8 cellular contexts compared by ENCODE assay signal in genomic region chr14:89416002-89416995, GRCh38. TPM values are rescaled to one million over a fixed set of nuclear protein-coding genes. Genes with fewer than 3 reads are reported as not detected.
DNase-seq lines count a peak whose midpoint lies in the region; ATAC-seq and TF ChIP-seq lines count a peak whose summit lies in the region.

No MANE protein-coding gene starts in this region.

- intact Hi-C loops in aorta (cut with DNase I) = loop anchor here (5.0 to 10.0 kb wide), 10 partner anchors 61 to 496 kb away; no protein-coding TSS in a partner anchor

- peak overlapping the region; percentile 92 for H3K4me3 ChIP-seq in astrocyte of the cerebellum (ENCODE audit: low read depth, low read length)
- H3K4me3 ChIP-seq in hepatocyte = peak overlapping the region; percentile 81
- H3K4me3 ChIP-seq in rectal smooth muscle tissue (ENCODE audit: low read length) = peak overlapping the region; percentile 90
- H3K4me3 ChIP-seq in aorta (ENCODE audit: low read length in 2 of 2) = peak overlapping the region; percentile 99 to 100

- H3K79me2 ChIP-seq in hepatocyte = peaks cover 43% of the 10 kb centered on the region

- H2AFZ ChIP-seq in hepatocyte = peak overlapping the region; percentile 79

- H3K9me3 ChIP-seq in hepatocyte (ENCODE audit: low read depth) = no peaks in the 10 kb centered on the region
- no peaks in the 10 kb centered on the region for H3K9me3 ChIP-seq in aorta (ENCODE audit: control insufficient read depth, low read length)

- peak; percentile 96 for DNase-seq in NCI-H1694 treated with DMSO at 0.1 percent for 48 hours (lab: John Stamatoyannopoulos, UW)
- DNase-seq in T-helper 22 cell (ENCODE audit: low read depth) = peak; percentile 96
- DNase-seq in astrocyte of the cerebellum (ENCODE audit: low read depth) = peak; percentile 93
- DNase-seq in hepatocyte (ENCODE audit: low spot score) = peak; percentile 95
- DNase-seq in aorta = peak; percentile 99

- peak overlapping the region; percentile 88 for H3K9ac ChIP-seq in rectal smooth muscle tissue (ENCODE audit: low read length)

- H4K20me1 ChIP-seq in hepatocyte (ENCODE audit: insufficient read depth, poor library complexity, severe bottlenecking) = no peaks in the 10 kb centered on the region

- ATAC-seq in GM18498 (IDR thresholded peaks at IDR 0.05; ENCODE audit: unreplicated experiment) (peak; percentile 81), HG02938 (IDR thresholded peaks at IDR 0.05; ENCODE audit: unreplicated experiment) (peak; percentile 83), aorta (ENCODE audit: low FRiP score) (peak; percentile 93)

- TF ChIP-seq CTCF in astrocyte of the cerebellum (IDR thresholded peaks at IDR 0.05; ENCODE audit: low read depth, low read length, missing control alignments) = no peak
- no peak for TF ChIP-seq CTCF in hepatocyte (IDR thresholded peaks at IDR 0.05; ENCODE audit: poor library complexity)

- WGBS in hepatocyte (ENCODE audit: low lambda C conversion rate, missing lambda C conversion rate) = 1% methylated on average over 61 of the region's 98 CpGs
- WGBS in aorta, 2 donors = 0 to 1% methylated on average over 78 to 98 of the region's 98 CpGs

- H3K36me3 ChIP-seq in hepatocyte (replicated peaks; ENCODE audit: insufficient read depth, low read depth) (no peaks in the 10 kb centered on the region), rectal smooth muscle tissue (ENCODE audit: control insufficient read depth, insufficient read depth, low read length) (peaks cover 8% of the 10 kb centered on the region), aorta (ENCODE audit: control insufficient read depth in 1 of 2, insufficient read depth in 2 of 2, low read length in 1 of 2) (peaks cover 0 to 2% of the 10 kb centered on the region in 2 donors)

- peak overlapping the region; percentile 75 for H3K4me2 ChIP-seq in hepatocyte

- H3K4me1 ChIP-seq in hepatocyte (ENCODE audit: insufficient read depth) = peaks cover 12% of the 10 kb centered on the region
- H3K4me1 ChIP-seq in rectal smooth muscle tissue (ENCODE audit: control insufficient read depth, insufficient read depth, low read length) = peaks cover 7% of the 10 kb centered on the region
- H3K4me1 ChIP-seq in aorta (ENCODE audit: control insufficient read depth in 1 of 2, insufficient read depth in 2 of 2, low read length in 2 of 2) = peaks cover 0 to 2% of the 10 kb centered on the region in 2 donors

- in situ Hi-C loops in astrocyte of the cerebellum (cut with HindIII; ENCODE audit: low sequenced_read_pairs) = no loop called here

- peak overlapping the region; percentile 93 for H3K27ac ChIP-seq in hepatocyte
- peak overlapping the region; percentile 94 for H3K27ac ChIP-seq in rectal smooth muscle tissue (ENCODE audit: low read depth, low read length)
- peak overlapping the region; percentile 94 to 100 for H3K27ac ChIP-seq in aorta (ENCODE audit: low read depth in 1 of 2, low read length in 2 of 2)

- H3K9me2 ChIP-seq in hepatocyte (replicated peaks; ENCODE audit: insufficient read depth) = no peaks in the 10 kb centered on the region

- H3K27me3 ChIP-seq in hepatocyte = no peaks in the 10 kb centered on the region
- H3K27me3 ChIP-seq in rectal smooth muscle tissue (ENCODE audit: control insufficient read depth, insufficient read depth, low read length) = no peaks in the 10 kb centered on the region
- H3K27me3 ChIP-seq in aorta (ENCODE audit: control insufficient read depth in 1 of 2, insufficient read depth in 2 of 2, low read length in 1 of 2) = no peaks in the 10 kb centered on the region

RNA-seq across cellular contexts. Expression of gene FOXN3, which starts 0.7 kb away (rescaled TPM):
- 38.9 and 47.6 TPM in 2 replicates for total RNA-seq in hepatocyte
- 36.7 and 42.2 TPM in 2 replicates for polyA plus RNA-seq in hepatocyte
- 100 to 1,000 TPM; 150 to 225 TPM for total RNA-seq in aorta
- 10 to 100 TPM; 21.4 to 51.8 TPM for polyA plus RNA-seq in aorta

Comparison
In these comparisons a context has a peak if more than half of its experiments do, and no peak if none do; other contexts are left out.
1. Peak in every context shown above with its lines: DNase-seq, ATAC-seq, H3K4me3 ChIP-seq and H3K27ac ChIP-seq.